14 cellular contexts compared by ENCODE assay signal in genomic region chr1:246794261-246795093, GRCh38.
DNase-seq lines count a peak whose midpoint lies in the region; ATAC-seq and TF ChIP-seq lines count a peak whose summit lies in the region.
"Had no signal": no experiment of that assay in that cellular context is flagged by ENCODE, and none has a peak within 500 bp of the region (broad histone marks: within the 10 kb centered on the region; RNA-seq: fewer than 3 reads in every experiment).

No MANE protein-coding gene starts in this region.

- H3K36me3 Mint-ChIP-seq in MCF 10A (ENCODE audit: insufficient read depth, unreplicated experiment) = no peaks in the 10 kb centered on the region
- H3K36me3 Mint-ChIP-seq in activated CD8-positive, alpha-beta memory T cell treated with anti-CD3 and anti-CD28 coated beads, Interleukin-2, amount 10 ng/mL, durations not matched to agents 7 days and 5 days = no peaks in the 10 kb centered on the region
- H3K36me3 Mint-ChIP-seq: activated naive CD4-positive, alpha-beta T cell treated with anti-CD3 and anti-CD28 coated beads, Interleukin-2, amount 50 U/mL, for 24 hours had no signal

- in situ Hi-C loops in transverse colon (cut with MboI; ENCODE audit: low pct_ligation_motif_present in 1 of 4, low pct_unique_long_range_greater_than_20kb in 1 of 4, low sequenced_read_pairs in 3 of 4) = no loop called here

- no peak overlapping the region for H3K27ac Mint-ChIP-seq in MCF 10A (ENCODE audit: low read depth, unreplicated experiment)
- H3K27ac Mint-ChIP-seq in activated CD8-positive, alpha-beta memory T cell treated with anti-CD3 and anti-CD28 coated beads, Interleukin-2, amount 10 ng/mL, durations not matched to agents 7 days and 5 days = no peak overlapping the region
- H3K27ac Mint-ChIP-seq: activated B cell treated with CpG ODN at 0.5 μM for 24 hours; activated naive CD4-positive, alpha-beta T cell treated with anti-CD3 and anti-CD28 coated beads, Interleukin-2, amount 50 U/mL, for 24 hours; B cell had no signal

- no peak overlapping the region for H3K4me3 Mint-ChIP-seq in MCF 10A (ENCODE audit: unreplicated experiment)
- no peak overlapping the region for H3K4me3 Mint-ChIP-seq in activated CD8-positive, alpha-beta memory T cell treated with anti-CD3 and anti-CD28 coated beads, Interleukin-2, amount 10 ng/mL, durations not matched to agents 7 days and 5 days
- H3K4me3 Mint-ChIP-seq: activated B cell treated with CpG ODN at 0.5 μM for 24 hours; activated naive CD4-positive, alpha-beta T cell treated with anti-CD3 and anti-CD28 coated beads, Interleukin-2, amount 50 U/mL, for 24 hours; B cell had no signal

- no peaks in the 10 kb centered on the region for H3K9me3 Mint-ChIP-seq in MCF 10A (ENCODE audit: unreplicated experiment)
- no peaks in the 10 kb centered on the region for H3K9me3 Mint-ChIP-seq in activated CD8-positive, alpha-beta memory T cell treated with anti-CD3 and anti-CD28 coated beads, Interleukin-2, amount 10 ng/mL, durations not matched to agents 7 days and 5 days (ENCODE audit: low read depth)
- H3K9me3 Mint-ChIP-seq: activated B cell treated with CpG ODN at 0.5 μM for 24 hours; activated naive CD4-positive, alpha-beta T cell treated with anti-CD3 and anti-CD28 coated beads, Interleukin-2, amount 50 U/mL, for 24 hours had no signal

- H3K27ac ChIP-seq in breast epithelium = no peak overlapping the region
- no peak overlapping the region for H3K27ac ChIP-seq in RWPE2 (ENCODE audit: poor library complexity, severe bottlenecking)
- peak overlapping the region in 3 of 12 donors; percentile 14 to 50 (median 29) for H3K27ac ChIP-seq in heart left ventricle
- no peak overlapping the region for H3K27ac ChIP-seq in testis
- no peak overlapping the region for H3K27ac ChIP-seq in transverse colon
- H3K27ac ChIP-seq: spleen had no signal

- TF ChIP-seq POLR2A in breast epithelium (IDR thresholded peaks at IDR 0.05) (no peak), heart left ventricle (IDR thresholded peaks at IDR 0.05) (no peak), testis (IDR thresholded peaks at IDR 0.05) (no peak), transverse colon (IDR thresholded peaks at IDR 0.05) (no peak)

- H3K4me1 ChIP-seq in breast epithelium = no peaks in the 10 kb centered on the region
- H3K4me1 ChIP-seq in RWPE2 (ENCODE audit: insufficient read depth, poor library complexity, severe bottlenecking) = peaks cover 7% of the 10 kb centered on the region
- H3K4me1 ChIP-seq in heart left ventricle = peaks cover 0 to 22% (median 5%) of the 10 kb centered on the region in 12 donors
- peaks cover under 1% of the 10 kb centered on the region for H3K4me1 ChIP-seq in testis
- H3K4me1 ChIP-seq in transverse colon = peaks cover 0 to 11% (median 6%) of the 10 kb centered on the region in 4 donors
- H3K4me1 ChIP-seq: HAP-1 had no signal

- TF ChIP-seq CTCF in MCF 10A (IDR thresholded peaks at IDR 0.05; ENCODE audit: unreplicated experiment) = no peak
- TF ChIP-seq CTCF in breast epithelium (IDR thresholded peaks at IDR 0.05) = no peak
- no peak for TF ChIP-seq CTCF in RWPE2 (IDR thresholded peaks at IDR 0.05; ENCODE audit: poor library complexity, severe bottlenecking)
- no peak for TF ChIP-seq CTCF in heart left ventricle (IDR thresholded peaks at IDR 0.05)
- TF ChIP-seq CTCF in testis (IDR thresholded peaks at IDR 0.05) = no peak
- TF ChIP-seq CTCF in transverse colon (IDR thresholded peaks at IDR 0.05) = no peak

- no peaks in the 10 kb centered on the region for H3K36me3 ChIP-seq in breast epithelium
- H3K36me3 ChIP-seq in RWPE2 (ENCODE audit: low read depth) = no peaks in the 10 kb centered on the region
- no peaks in the 10 kb centered on the region for H3K36me3 ChIP-seq in heart left ventricle
- H3K36me3 ChIP-seq in testis (ENCODE audit: low read depth, missing control alignments) = no peaks in the 10 kb centered on the region
- H3K36me3 ChIP-seq in transverse colon = no peaks in the 10 kb centered on the region
- H3K36me3 ChIP-seq: HAP-1, spleen had no signal

- TF ChIP-seq EP300 in transverse colon (IDR thresholded peaks at IDR 0.05; ENCODE audit: low read depth) = no peak

- peaks cover 14% of the 10 kb centered on the region for H3K4me1 Mint-ChIP-seq in MCF 10A (ENCODE audit: insufficient read depth, unreplicated experiment)
- H3K4me1 Mint-ChIP-seq in activated CD8-positive, alpha-beta memory T cell treated with anti-CD3 and anti-CD28 coated beads, Interleukin-2, amount 10 ng/mL, durations not matched to agents 7 days and 5 days = no peaks in the 10 kb centered on the region
- H3K4me1 Mint-ChIP-seq: activated B cell treated with CpG ODN at 0.5 μM for 24 hours, B cell had no signal

- 40 to 50% (median 43%) methylated on average over 17 to 18 of the region's 18 CpGs for WGBS in heart left ventricle, 4 donors
- 70 to 77% methylated on average over 14 to 18 of the region's 18 CpGs for WGBS in testis, 2 donors
- WGBS in transverse colon (ENCODE audit: low coverage in 1 of 2), 2 donors = 26 to 50% methylated on average over 5 to 18 of the region's 18 CpGs

- POLR2A ChIA-PET in MCF 10A (lab: Yijun Ruan, JAX) = interaction anchor here (0.5 kb wide), 1 partner anchor 39 kb away, joined by 4 read pairs; no protein-coding TSS in a partner anchor

- DNase-seq in MCF 10A (ENCODE audit: unreplicated experiment) = peak; percentile 50
- no peak for DNase-seq in breast epithelium (ENCODE audit: low spot score in 2 of 2)
- DNase-seq in RWPE2 (ENCODE audit: low spot score) = no peak
- no peak for DNase-seq in heart left ventricle
- peak; percentile 25 for DNase-seq in stromal cell of bone marrow (ENCODE audit: low read depth)
- DNase-seq in testis = no peak
- no peak for DNase-seq in transverse colon
- DNase-seq in activated CD8-positive, alpha-beta memory T cell treated with anti-CD3 and anti-CD28 coated beads, Interleukin-2, amount 10 ng/mL, durations not matched to agents 7 days and 5 days = no peak
- DNase-seq: activated B cell treated with CpG ODN at 0.5 μM for 24 hours, NCI-H748 treated with DMSO at 0.1 percent for 48 hours, spleen had no signal

- peaks cover 0 to 14% of the 10 kb centered on the region in 2 donors for H3K27me3 ChIP-seq in breast epithelium
- H3K27me3 ChIP-seq in RWPE2 (ENCODE audit: insufficient read depth, poor library complexity, severe bottlenecking) = no peaks in the 10 kb centered on the region
- H3K27me3 ChIP-seq in heart left ventricle = peaks cover 0 to 24% (median 0%) of the 10 kb centered on the region in 9 donors
- H3K27me3 ChIP-seq in testis = no peaks in the 10 kb centered on the region
- no peaks in the 10 kb centered on the region for H3K27me3 ChIP-seq in transverse colon

- intact Hi-C loops in MCF 10A (cut with micrococcal nuclease) (no loop called here), breast epithelium (cut with DNase I; ENCODE audit: low total_unique reads) (no loop called here), heart left ventricle (cut with DNase I) (no loop called here), testis (cut with DNase I; ENCODE audit: low total_unique reads) (no loop called here), transverse colon (cut with DNase I; ENCODE audit: low total_unique reads) (no loop called here)

- BruUV-seq in MCF 10A (replicated peaks; lab: Mats Ljungman, UMichigan) = no TSS peak

- ATAC-seq in RWPE2 (ENCODE audit: low read depth) (peak; percentile 80), heart left ventricle (peak in 3 of 4 donors; percentile 10 to 49 (median 29))
- no peak for ATAC-seq in activated CD8-positive, alpha-beta memory T cell treated with anti-CD3 and anti-CD28 coated beads, Interleukin-2, amount 10 ng/mL, durations not matched to agents 7 days and 5 days

- H3K27me3 Mint-ChIP-seq in MCF 10A (ENCODE audit: insufficient read depth, unreplicated experiment) = no peaks in the 10 kb centered on the region
- peaks cover 3% of the 10 kb centered on the region for H3K27me3 Mint-ChIP-seq in activated CD8-positive, alpha-beta memory T cell treated with anti-CD3 and anti-CD28 coated beads, Interleukin-2, amount 10 ng/mL, durations not matched to agents 7 days and 5 days

- H3K4me3 ChIP-seq in breast epithelium (no peak overlapping the region), RWPE2 (ENCODE audit: severe bottlenecking) (no peak overlapping the region), heart left ventricle (no peak overlapping the region), testis (no peak overlapping the region), transverse colon (no peak overlapping the region)
- H3K4me3 ChIP-seq: HAP-1, spleen had no signal

- CTCF ChIA-PET in MCF 10A (lab: Yijun Ruan, JAX) = interaction anchor here (0.6 to 1.0 kb wide), 2 partner anchors 43 to 104 kb away, joined by 3 read pairs; no protein-coding TSS in a partner anchor
- CTCF ChIA-PET in activated CD8-positive, alpha-beta memory T cell treated with anti-CD3 and anti-CD28 coated beads, Interleukin-2, amount 10 ng/mL, durations not matched to agents 7 days and 5 days (lab: Charles Lee) = no interaction called here

- no peaks in the 10 kb centered on the region for H3K9me3 ChIP-seq in breast epithelium
- H3K9me3 ChIP-seq in RWPE2 (ENCODE audit: severe bottlenecking) = no peaks in the 10 kb centered on the region
- no peaks in the 10 kb centered on the region for H3K9me3 ChIP-seq in heart left ventricle
- no peaks in the 10 kb centered on the region for H3K9me3 ChIP-seq in testis
- no peaks in the 10 kb centered on the region for H3K9me3 ChIP-seq in transverse colon
- H3K9me3 ChIP-seq: HAP-1, spleen had no signal

Comparison
In these comparisons a context has a peak if more than half of its experiments do, and no peak if none do; other contexts are left out.
1. DNase-seq: peak in MCF 10A (single experiment) and stromal cell of bone marrow (single experiment); none in breast epithelium (0 of 2), RWPE2 (single experiment), heart left ventricle (0 of 5), testis (single experiment), transverse colon (single experiment) and activated CD8-positive, alpha-beta memory T cell treated with anti-CD3 and anti-CD28 coated beads, Interleukin-2, amount 10 ng/mL, durations not matched to agents 7 days and 5 days (single experiment).